8 cellular contexts compared by ENCODE assay signal in the genomic region with DNA sequence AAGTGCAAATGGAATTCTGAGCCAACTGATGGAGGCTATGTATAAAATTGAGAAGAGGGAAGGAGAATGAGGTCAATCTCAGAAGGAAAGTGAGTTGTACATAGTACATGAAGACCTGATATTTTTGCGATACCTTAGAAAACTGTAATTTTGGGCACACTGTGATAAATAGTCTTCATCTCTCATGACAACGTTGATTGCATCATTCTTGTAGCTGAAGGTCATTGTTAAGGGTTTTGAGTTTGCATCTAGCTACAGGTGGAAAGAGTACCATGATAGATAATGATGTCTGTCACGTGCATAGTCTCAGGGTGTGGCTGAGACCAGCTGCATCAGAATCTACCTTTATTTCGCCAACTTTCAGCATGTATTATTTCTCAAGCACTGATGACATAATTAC.
"Had no signal": no experiment of that assay in that cellular context is flagged by ENCODE, and none has a peak within 500 bp of the region (broad histone marks: within the 10 kb centered on the region; RNA-seq: fewer than 3 reads in every experiment).

No MANE protein-coding gene starts in this region.

- H3K4me3 ChIP-seq: GM23338 had no signal

- H3K4me2 ChIP-seq: GM23338 had no signal

- H3K4me3 Mint-ChIP-seq: GM23338, H9, HFFc6, IgD-negative memory B cell had no signal

- FAIRE-seq: H54 had no signal

- ATAC-seq: HCT116 had no signal

- H3K27ac Mint-ChIP-seq: HFFc6, IgD-negative memory B cell had no signal

- H3K9me3 Mint-ChIP-seq: GM23338, H9, HFFc6, IgD-negative memory B cell had no signal

- H3K27ac ChIP-seq: HL-60 had no signal

- H3K4me1 Mint-ChIP-seq: IgD-negative memory B cell had no signal

- DNase-seq: H9, HFFc6, KG1 had no signal
